Comparison of ENCODE assay signal across 9 cellular contexts in genomic region chr12:21500786-21501257, GRCh38. TPM values are rescaled to one million over a fixed set of nuclear protein-coding genes. Genes with fewer than 3 reads are reported as not detected.
A peak's percentile ranks its signal among the peaks of the same experiment; 100 is the strongest.
DNase-seq lines count a peak whose midpoint lies in the region; ATAC-seq and TF ChIP-seq lines count a peak whose summit lies in the region.
"Had no signal": no experiment of that assay in that cellular context is flagged by ENCODE, and none has a peak within 500 bp of the region (broad histone marks: within the 10 kb centered on the region; RNA-seq: fewer than 3 reads in every experiment).

No MANE protein-coding gene starts in this region.

- no peaks in the 10 kb centered on the region for H3K9me3 Mint-ChIP-seq in CD14-positive monocyte
- no peaks in the 10 kb centered on the region for H3K9me3 Mint-ChIP-seq in activated naive CD4-positive, alpha-beta T cell treated with anti-CD3 and anti-CD28 coated beads for 36 hours
- H3K9me3 Mint-ChIP-seq: naive thymus-derived CD8-positive, alpha-beta T cell had no signal

- in situ Hi-C loops in brain microvascular endothelial cell (cut with HindIII; ENCODE audit: low pct_ligation_motif_present, low sequenced_read_pairs): no loop called here

- intact Hi-C loops in CD14-positive monocyte (cut with micrococcal nuclease): loop anchor here in 1 of 2 donors (10.0 kb wide), 1 partner anchor 66 kb away; the partner anchor contains the start of gene PYROXD1
- intact Hi-C loops in activated naive CD4-positive, alpha-beta T cell treated with anti-CD3 and anti-CD28 coated beads for 36 hours (cut with micrococcal nuclease): loop anchor here (1.0 to 10.0 kb wide), 11 partner anchors 8 to 1124 kb away; partner anchors contain the start of genes CMAS, ETNK1, LDHB and PYROXD1

- H3K36me3 ChIP-seq in DND-41 (ENCODE audit: insufficient read depth, low read length) (peaks cover 34% of the 10 kb centered on the region), brain microvascular endothelial cell (replicated peaks) (peaks cover 34% of the 10 kb centered on the region), muscle layer of duodenum (ENCODE audit: control insufficient read depth in 1 of 2, insufficient read depth in 2 of 2, low read length in 2 of 2) (peaks cover 19 to 32% of the 10 kb centered on the region in 2 donors)

- TF ChIP-seq CTCF in DND-41 (IDR thresholded peaks at IDR 0.05; ENCODE audit: borderline replicate concordance, extremely low read depth, low read length, poor library complexity, severe bottlenecking) (no peak), brain microvascular endothelial cell (IDR thresholded peaks at IDR 0.05; ENCODE audit: low read depth, low read length, missing control alignments) (peak; percentile 6), CD14-positive monocyte (IDR thresholded peaks at IDR 0.05) (no peak)

- H4K20me1 ChIP-seq in DND-41 (ENCODE audit: insufficient read depth, low read length): peaks cover 5% of the 10 kb centered on the region; the same call in 1 of the 2 replicates

- H3K36me3 Mint-ChIP-seq in CD14-positive monocyte: peaks cover 33 to 35% of the 10 kb centered on the region in 2 donors
- peaks cover 28% of the 10 kb centered on the region for H3K36me3 Mint-ChIP-seq in activated naive CD4-positive, alpha-beta T cell treated with anti-CD3 and anti-CD28 coated beads for 36 hours (ENCODE audit: low read depth)

- peaks cover 44% of the 10 kb centered on the region for H3K4me1 ChIP-seq in DND-41 (ENCODE audit: insufficient read depth, low read length)
- H3K4me1 ChIP-seq in muscle layer of duodenum (ENCODE audit: control insufficient read depth in 1 of 2, insufficient read depth in 2 of 2, low read length in 2 of 2): peaks cover 25 to 38% of the 10 kb centered on the region in 2 donors

- no peaks in the 10 kb centered on the region for H3K9me3 ChIP-seq in DND-41 (ENCODE audit: insufficient read depth, low read length, severe bottlenecking)
- H3K9me3 ChIP-seq in muscle layer of duodenum (ENCODE audit: control insufficient read depth in 1 of 2, low read length in 2 of 2): no peaks in the 10 kb centered on the region

- no peak overlapping the region for H3K27ac Mint-ChIP-seq in CD14-positive monocyte
- no peak overlapping the region for H3K27ac Mint-ChIP-seq in activated naive CD4-positive, alpha-beta T cell treated with anti-CD3 and anti-CD28 coated beads for 36 hours
- H3K27ac Mint-ChIP-seq: naive thymus-derived CD8-positive, alpha-beta T cell had no signal

- H3K27ac ChIP-seq in DND-41 (ENCODE audit: low read length) (peak overlapping the region; percentile 73), brain microvascular endothelial cell (peak overlapping the region; percentile 100), muscle layer of duodenum (ENCODE audit: low read length) (peak overlapping the region; percentile 94)

- no peaks in the 10 kb centered on the region for H3K27me3 Mint-ChIP-seq in CD14-positive monocyte (ENCODE audit: low read depth in 3 of 3)
- H3K27me3 Mint-ChIP-seq in activated naive CD4-positive, alpha-beta T cell treated with anti-CD3 and anti-CD28 coated beads for 36 hours (ENCODE audit: low read depth): no peaks in the 10 kb centered on the region
- H3K27me3 Mint-ChIP-seq: naive thymus-derived CD8-positive, alpha-beta T cell had no signal

- H3K4me2 ChIP-seq in DND-41 (ENCODE audit: insufficient read depth, low read length): peak overlapping the region; percentile 87

- ATAC-seq in DND-41 (ENCODE audit: insufficient read depth, low read depth) (no peak), HG02970 (IDR thresholded peaks at IDR 0.05; ENCODE audit: low FRiP score, unreplicated experiment) (peak; percentile 1)

- H3K9ac ChIP-seq in DND-41 (ENCODE audit: low read depth, low read length): peak overlapping the region; percentile 88

- no peak overlapping the region for H3K4me3 Mint-ChIP-seq in CD14-positive monocyte
- H3K4me3 Mint-ChIP-seq in activated naive CD4-positive, alpha-beta T cell treated with anti-CD3 and anti-CD28 coated beads for 36 hours: no peak overlapping the region
- H3K4me3 Mint-ChIP-seq: naive thymus-derived CD8-positive, alpha-beta T cell had no signal

- H3K4me3 ChIP-seq in DND-41 (ENCODE audit: low read depth in 1 of 2, low read length in 2 of 2): peak overlapping the region; percentile 83 to 98
- peak overlapping the region; percentile 98 for H3K4me3 ChIP-seq in brain microvascular endothelial cell (ENCODE audit: low read depth, low read length)
- peak overlapping the region; percentile 91 to 93 for H3K4me3 ChIP-seq in muscle layer of duodenum (ENCODE audit: low read depth in 1 of 2, low read length in 2 of 2)

- peak overlapping the region; percentile 81 for H2AFZ ChIP-seq in DND-41 (ENCODE audit: low read depth, low read length)

- CTCF ChIA-PET in activated naive CD4-positive, alpha-beta T cell treated with anti-CD3 and anti-CD28 coated beads for 36 hours (lab: Charles Lee): interaction anchor here (0.6 to 2.3 kb wide), 3 partner anchors 56 to 179 kb away, joined by 3 to 9 read pairs (median 4); no protein-coding TSS in a partner anchor

- peaks cover 69% of the 10 kb centered on the region for H3K79me2 ChIP-seq in DND-41 (ENCODE audit: insufficient read depth, low read length)

- peaks cover 26% of the 10 kb centered on the region for H3K4me1 Mint-ChIP-seq in CD14-positive monocyte
- peaks cover 42% of the 10 kb centered on the region for H3K4me1 Mint-ChIP-seq in activated naive CD4-positive, alpha-beta T cell treated with anti-CD3 and anti-CD28 coated beads for 36 hours (ENCODE audit: low read depth)

- DNase-seq in DND-41: no peak
- no peak for DNase-seq in brain microvascular endothelial cell
- no peak for DNase-seq in CD14-positive monocyte (ENCODE audit: low spot score)
- DNase-seq in CD1c-positive myeloid dendritic cell (ENCODE audit: extremely low spot score): no peak
- no peak for DNase-seq in activated naive CD4-positive, alpha-beta T cell treated with anti-CD3 and anti-CD28 coated beads for 36 hours
- DNase-seq in dedifferentiated amniotic fluid mesenchymal stem cell (ENCODE audit: extremely low spot score): no peak

- no peaks in the 10 kb centered on the region for H3K27me3 ChIP-seq in DND-41 (ENCODE audit: insufficient read depth, low read length, poor library complexity)
- no peaks in the 10 kb centered on the region for H3K27me3 ChIP-seq in brain microvascular endothelial cell (replicated peaks)
- no peaks in the 10 kb centered on the region for H3K27me3 ChIP-seq in muscle layer of duodenum (ENCODE audit: low read depth, low read length)

RNA-seq across cellular contexts. Expression of gene RECQL, which starts 0.6 kb away (rescaled TPM):
- 10 to 100 TPM; 18.6 to 21.7 TPM for polyA plus RNA-seq in CD14-positive monocyte
- 10 to 100 TPM; 89.8 to 93.7 TPM for total RNA-seq in activated naive CD4-positive, alpha-beta T cell treated with anti-CD3 and anti-CD28 coated beads for 36 hours

RNA-seq across cellular contexts. Expression of gene GOLT1B, which starts 0.8 kb away (rescaled TPM):
- 10 to 100 TPM; 21.4 to 24.5 TPM for polyA plus RNA-seq in CD14-positive monocyte
- 10 to 100 TPM; 36.2 to 36.8 TPM for total RNA-seq in activated naive CD4-positive, alpha-beta T cell treated with anti-CD3 and anti-CD28 coated beads for 36 hours

RNA-seq across cellular contexts. Expression of gene SPX, which starts 25.3 kb away (rescaled TPM):
- polyA plus RNA-seq in CD14-positive monocyte: under 1 TPM in 1 of 2 donors, not detected in 1; 0.21 TPM
- total RNA-seq in activated naive CD4-positive, alpha-beta T cell treated with anti-CD3 and anti-CD28 coated beads for 36 hours: under 1 TPM; 0.50 to 0.57 TPM
